1 cellular context compared by ENCODE assay signal in genomic region chr22:44345872-44346271, GRCh38.
TF ChIP-seq lines count a peak whose summit lies in the region.

No MANE protein-coding gene starts in this region.

TF ChIP-seq in IMR-90, 13 proteins besides CTCF, POLR2A, EP300 and RAD21 (continued from another document):
- TF ChIP-seq ELK1 (IDR thresholded peaks at IDR 0.05; ENCODE audit: borderline replicate concordance, low read depth, low read length) (no peak), NFE2L2 (IDR thresholded peaks at IDR 0.05; ENCODE audit: low read depth, low read length) (no peak), CEBPB (IDR thresholded peaks at IDR 0.05; ENCODE audit: low read depth, low read length) (no peak), MAFK (IDR thresholded peaks at IDR 0.05; ENCODE audit: low read depth, low read length) (no peak), CHD1 (IDR thresholded peaks at IDR 0.05; ENCODE audit: low read depth, low read length) (no peak), FOS (IDR thresholded peaks at IDR 0.05; ENCODE audit: low read depth, low read length) (no peak), MAZ (IDR thresholded peaks at IDR 0.05; ENCODE audit: borderline replicate concordance, low read depth, low read length) (no peak)
- TF ChIP-seq, protein P1, sequence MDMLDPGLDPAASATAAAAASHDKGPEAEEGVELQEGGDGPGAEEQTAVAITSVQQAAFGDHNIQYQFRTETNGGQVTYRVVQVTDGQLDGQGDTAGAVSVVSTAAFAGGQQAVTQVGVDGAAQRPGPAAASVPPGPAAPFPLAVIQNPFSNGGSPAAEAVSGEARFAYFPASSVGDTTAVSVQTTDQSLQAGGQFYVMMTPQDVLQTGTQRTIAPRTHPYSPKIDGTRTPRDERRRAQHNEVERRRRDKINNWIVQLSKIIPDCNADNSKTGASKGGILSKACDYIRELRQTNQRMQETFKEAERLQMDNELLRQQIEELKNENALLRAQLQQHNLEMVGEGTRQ (IDR thresholded peaks at IDR 0.05; ENCODE audit: low read depth, low read length): no peak
